In the genomic region with DNA sequence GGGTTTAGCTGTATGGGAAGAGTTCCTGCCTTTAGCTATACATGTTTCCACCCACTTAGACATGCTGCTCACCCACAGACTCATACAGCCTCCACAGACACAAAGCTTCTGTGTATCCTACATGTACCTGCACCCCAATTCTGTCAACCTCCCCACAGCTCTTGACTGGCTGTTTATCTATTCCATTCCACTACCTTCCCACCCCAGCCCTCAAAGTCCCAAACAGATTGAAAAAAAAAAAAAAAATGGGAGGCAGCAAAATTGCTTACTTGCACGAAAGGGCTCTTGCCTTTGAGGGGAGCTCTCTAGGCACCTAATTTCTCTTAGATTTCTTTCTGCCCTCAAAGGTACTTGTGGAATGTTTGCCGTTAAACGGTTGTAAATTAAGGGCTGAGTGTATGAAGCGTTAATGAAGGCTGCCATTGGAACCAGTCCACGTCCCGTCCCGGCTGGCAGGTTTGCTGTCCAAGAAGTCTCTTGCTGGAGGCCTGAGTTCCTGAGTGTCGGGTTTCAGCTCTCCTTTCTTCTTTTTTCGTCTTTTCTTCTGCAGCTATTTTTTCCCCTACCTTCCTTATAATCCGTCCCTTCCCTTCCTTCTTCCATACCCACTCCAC, we compare ENCODE assay signal across 10 cellular contexts. TPM values are rescaled to one million over a fixed set of nuclear protein-coding genes. Genes with fewer than 3 reads are reported as not detected.
DNase-seq lines count a peak whose midpoint lies in the region; ATAC-seq and TF ChIP-seq lines count a peak whose summit lies in the region.
"Had no signal": no experiment of that assay in that cellular context is flagged by ENCODE, and none has a peak within 500 bp of the region (broad histone marks: within the 10 kb centered on the region; RNA-seq: fewer than 3 reads in every experiment).

No MANE protein-coding gene starts in this region.

- no peak overlapping the region for H3K27ac Mint-ChIP-seq in activated naive CD4-positive, alpha-beta T cell treated with anti-CD3 and anti-CD28 coated beads, Interleukin-2, amount 10 ng/mL, durations not matched to agents 7 days and 5 days

- peak overlapping the region; percentile 65 for H3K27ac ChIP-seq in colonic mucosa
- peak overlapping the region; percentile 25 for H3K27ac ChIP-seq in mesodermal cell (ENCODE audit: low read depth, low read length, severe bottlenecking)
- H3K27ac ChIP-seq: neutrophil had no signal

- no peaks in the 10 kb centered on the region for H3K9me3 Mint-ChIP-seq in activated naive CD4-positive, alpha-beta T cell treated with anti-CD3 and anti-CD28 coated beads, Interleukin-2, amount 10 ng/mL, durations not matched to agents 7 days and 5 days

- no peak for ATAC-seq in HG02870 (IDR thresholded peaks at IDR 0.05; ENCODE audit: unreplicated experiment)

- no peaks in the 10 kb centered on the region for H3K4me1 Mint-ChIP-seq in activated naive CD4-positive, alpha-beta T cell treated with anti-CD3 and anti-CD28 coated beads, Interleukin-2, amount 10 ng/mL, durations not matched to agents 7 days and 5 days

- H3K4me3 ChIP-seq in MG63 (no peak overlapping the region), colonic mucosa (no peak overlapping the region), mesodermal cell (ENCODE audit: extremely low read depth, insufficient read depth, low read length, poor library complexity, severe bottlenecking) (no peak overlapping the region)

- H3K36me3 ChIP-seq in MG63, result no peaks in the 10 kb centered on the region
- H3K36me3 ChIP-seq in colonic mucosa, result no peaks in the 10 kb centered on the region
- peaks cover 2% of the 10 kb centered on the region for H3K36me3 ChIP-seq in mesodermal cell (ENCODE audit: control insufficient read depth, insufficient read depth, low read length)
- H3K36me3 ChIP-seq: neutrophil had no signal

- H3K9me3 ChIP-seq in MG63, result no peaks in the 10 kb centered on the region
- H3K9me3 ChIP-seq in colonic mucosa, result no peaks in the 10 kb centered on the region
- no peaks in the 10 kb centered on the region for H3K9me3 ChIP-seq in mesodermal cell (ENCODE audit: control insufficient read depth, low read length)
- H3K9me3 ChIP-seq: neutrophil had no signal

- no peak overlapping the region for H3K4me3 Mint-ChIP-seq in activated naive CD4-positive, alpha-beta T cell treated with anti-CD3 and anti-CD28 coated beads, Interleukin-2, amount 10 ng/mL, durations not matched to agents 7 days and 5 days

- no peaks in the 10 kb centered on the region for H3K36me3 Mint-ChIP-seq in activated naive CD4-positive, alpha-beta T cell treated with anti-CD3 and anti-CD28 coated beads, Interleukin-2, amount 10 ng/mL, durations not matched to agents 7 days and 5 days

- 10 to 17% methylated on average over 4 to 9 of the region's 10 CpGs for WGBS in mesodermal cell (ENCODE audit: insufficient coverage in 2 of 2), 2 experiments

- CTCF ChIA-PET in activated naive CD4-positive, alpha-beta T cell treated with anti-CD3 and anti-CD28 coated beads, Interleukin-2, amount 10 ng/mL, durations not matched to agents 7 days and 5 days (lab: Charles Lee), result no interaction called here

- H3K9ac ChIP-seq in colonic mucosa (ENCODE audit: low read depth in 2 of 2, low read length in 2 of 2), result peak overlapping the region in 1 of 2 donors; percentile 74

- no peaks in the 10 kb centered on the region for H3K27me3 Mint-ChIP-seq in activated naive CD4-positive, alpha-beta T cell treated with anti-CD3 and anti-CD28 coated beads, Interleukin-2, amount 10 ng/mL, durations not matched to agents 7 days and 5 days

- in situ Hi-C loops in ACHN (cut with HindIII; ENCODE audit: low pct_ligation_motif_present, low pct_unique_long_range_greater_than_20kb, low sequenced_read_pairs), result no loop called here

- H3K4me1 ChIP-seq in colonic mucosa, result peaks cover 7% of the 10 kb centered on the region
- H3K4me1 ChIP-seq in mesodermal cell (ENCODE audit: control insufficient read depth, insufficient read depth, low read length, poor library complexity, severe bottlenecking), result peaks cover 13% of the 10 kb centered on the region

- H3K27me3 ChIP-seq in MG63 (no peaks in the 10 kb centered on the region; the same call in 1 of the 2 replicates), colonic mucosa (no peaks in the 10 kb centered on the region)

- DNase-seq in ACHN (peak; percentile 59), MG63 (peak; percentile 4), colonic mucosa (peak; percentile 61), MV-4-11 (lab: John Stamatoyannopoulos, UW) (no peak), GM19238 (ENCODE audit: insufficient read length, low spot score) (no peak)
- DNase-seq in activated naive CD4-positive, alpha-beta T cell treated with anti-CD3 and anti-CD28 coated beads, Interleukin-2, amount 10 ng/mL, durations not matched to agents 7 days and 5 days, result no peak

- TF ChIP-seq CTCF in colonic mucosa (IDR thresholded peaks at IDR 0.05), result no peak

- intact Hi-C loops in colonic mucosa (cut with DNase I), result no loop called here

RNA-seq across cellular contexts. Expression of gene PBX1, which starts 43.6 kb away (rescaled TPM):
- total RNA-seq in MG63 (2014; rRNA removed; shearing (Covaris generic); ENCODE audit: low replicate concordance), result 0.36 and 0.81 TPM in 2 replicates
- total RNA-seq in colonic mucosa, result 10 to 100 TPM; 27.2 to 53.7 TPM
- polyA plus RNA-seq in mesodermal cell (2013, experiment 1 of 2), result 59.3 TPM
- polyA plus RNA-seq in mesodermal cell (2013, experiment 2 of 2), result 56.0 TPM
- total RNA-seq: T-helper 2 cell treated with Interferon-gamma antibody and Interleukin-4, amounts not matched to agents 100 ng/mL and 5 ng/mL, for 36 hours had no signal

Comparison
In these comparisons a context has a peak if more than half of its experiments do, and no peak if none do; other contexts are left out.
1. DNase-seq: peak in ACHN (single experiment), MG63 (single experiment) and colonic mucosa (single experiment); none in activated naive CD4-positive, alpha-beta T cell treated with anti-CD3 and anti-CD28 coated beads, Interleukin-2, amount 10 ng/mL, durations not matched to agents 7 days and 5 days (single experiment), MV-4-11 (single experiment) and GM19238 (single experiment).
2. RNA of gene PBX1, which starts 43.6 kb away (total RNA-seq): 27.2 to 53.7 TPM in colonic mucosa; 0.36 to 0.81 TPM in MG63; every median in the first group is over 10 times any median in the second.